ENCODE assay signal across 15 cellular contexts in genomic region chr4:182888894-182889293, GRCh38. TPM values are rescaled to one million over a fixed set of nuclear protein-coding genes. Genes with fewer than 3 reads are reported as not detected.
A peak's percentile ranks its signal among the peaks of the same experiment; 100 is the strongest.
DNase-seq lines count a peak whose midpoint lies in the region; ATAC-seq and TF ChIP-seq lines count a peak whose summit lies in the region.
"Had no signal": no experiment of that assay in that cellular context is flagged by ENCODE, and none has a peak within 500 bp of the region (broad histone marks: within the 10 kb centered on the region; RNA-seq: fewer than 3 reads in every experiment).

No MANE protein-coding gene starts in this region.

- TF ChIP-seq RAD21 in HCT116 (IDR thresholded peaks at IDR 0.05; ENCODE audit: low read depth): no peak

- H3K4ac ChIP-seq in mesenchymal stem cell (ENCODE audit: low read depth in 1 of 2, low read length in 2 of 2): no peak overlapping the region

- H3K27ac Mint-ChIP-seq in brain: peak overlapping the region in 4 of 5 experiments; percentile 44 to 61 (median 50)
- peak overlapping the region; percentile 7 for H3K27ac Mint-ChIP-seq in progenitor cell of endocrine pancreas
- H3K27ac Mint-ChIP-seq: HFFc6 had no signal

- H3K27ac ChIP-seq in HCT116 (ENCODE audit: low read depth, low read length) (no peak overlapping the region), mesenchymal stem cell (ENCODE audit: low read length, poor library complexity, severe bottlenecking) (peak overlapping the region; percentile 33)
- H3K27ac ChIP-seq: GM23248 had no signal

- 97% methylated on average over 4 of the region's 4 CpGs for WGBS in mesenchymal stem cell

- DNase-seq in HCT116 (ENCODE audit: low read depth, low spot score): no peak
- DNase-seq in mesenchymal stem cell: no peak
- DNase-seq in progenitor cell of endocrine pancreas (ENCODE audit: low spot score, unreplicated experiment): no peak
- no peak for DNase-seq in SW480 (ENCODE audit: low spot score)
- DNase-seq: C1 segment of cervical spinal cord; Calu3; CD4-positive, alpha-beta memory T cell; COR-L47; DMS153; DND-41; GM23248; H7; HFFc6 had no signal

- H4K20me1 ChIP-seq in HCT116 (ENCODE audit: insufficient read depth): no peaks in the 10 kb centered on the region

- no peak overlapping the region for H2BK15ac ChIP-seq in mesenchymal stem cell (ENCODE audit: low read depth, poor library complexity, severe bottlenecking)

- H3K4me2 ChIP-seq in HCT116 (ENCODE audit: low read length) (no peak overlapping the region), mesenchymal stem cell (ENCODE audit: low read length, poor library complexity, severe bottlenecking) (no peak overlapping the region)

- H3K9me3 ChIP-seq in HCT116 (ENCODE audit: control insufficient read depth in 1 of 2, insufficient read depth in 1 of 2, low read depth in 1 of 2, low read length in 2 of 2): peaks cover 7 to 10% of the 10 kb centered on the region in 2 experiments; a peak in 2 of 4 replicates
- peaks cover 10% of the 10 kb centered on the region for H3K9me3 ChIP-seq in mesenchymal stem cell (ENCODE audit: control insufficient read depth, low read length)

- H3K9ac ChIP-seq in HCT116 (ENCODE audit: low read length): no peak overlapping the region
- no peak overlapping the region for H3K9ac ChIP-seq in mesenchymal stem cell (ENCODE audit: low read length)
- H3K9ac ChIP-seq: GM23248 had no signal

- H3K4me1 Mint-ChIP-seq in brain (peaks cover 51% of the 10 kb centered on the region), progenitor cell of endocrine pancreas (ENCODE audit: low read depth) (peaks cover 2% of the 10 kb centered on the region)

- peaks cover 34% of the 10 kb centered on the region for H3K79me1 ChIP-seq in mesenchymal stem cell (replicated peaks; ENCODE audit: low read length, poor library complexity, severe bottlenecking)

- no peaks in the 10 kb centered on the region for H3K9me2 ChIP-seq in HCT116 (ENCODE audit: insufficient read depth)

- peaks cover 2% of the 10 kb centered on the region for H3K27me3 Mint-ChIP-seq in brain
- no peaks in the 10 kb centered on the region for H3K27me3 Mint-ChIP-seq in progenitor cell of endocrine pancreas
- H3K27me3 Mint-ChIP-seq: CD4-positive, alpha-beta memory T cell had no signal

- H3K4me1 ChIP-seq in HCT116 (ENCODE audit: control insufficient read depth in 1 of 2, insufficient read depth in 2 of 2, low read length in 2 of 2) (no peaks in the 10 kb centered on the region), mesenchymal stem cell (ENCODE audit: control insufficient read depth, insufficient read depth, low read depth, low read length) (peaks cover 3% of the 10 kb centered on the region)

- peaks cover 4 to 10% (median 6%) of the 10 kb centered on the region in 5 experiments for H3K9me3 Mint-ChIP-seq in brain
- peaks cover 20% of the 10 kb centered on the region for H3K9me3 Mint-ChIP-seq in progenitor cell of endocrine pancreas (ENCODE audit: low read depth)
- H3K9me3 Mint-ChIP-seq: HFFc6 had no signal

- H2BK120ac ChIP-seq in mesenchymal stem cell (ENCODE audit: low read depth, low read length): no peak overlapping the region

- H3K4me3 Mint-ChIP-seq in brain (no peak overlapping the region), progenitor cell of endocrine pancreas (ENCODE audit: low read depth) (no peak overlapping the region)
- H3K4me3 Mint-ChIP-seq: CD4-positive, alpha-beta memory T cell; HFFc6 had no signal

- no peak overlapping the region for H4K91ac ChIP-seq in mesenchymal stem cell (ENCODE audit: low read length)

- H3K18ac ChIP-seq in mesenchymal stem cell (ENCODE audit: low read depth in 1 of 2, low read length in 2 of 2): no peak overlapping the region

- H3K36me3 ChIP-seq in HCT116 (ENCODE audit: control insufficient read depth in 1 of 2, insufficient read depth in 2 of 2, low read length in 2 of 2): peaks cover 19 to 66% of the 10 kb centered on the region in 2 experiments; a peak in 3 of 4 replicates
- H3K36me3 ChIP-seq in mesenchymal stem cell (ENCODE audit: control insufficient read depth in 1 of 2, insufficient read depth in 2 of 2, low read depth in 1 of 2, low read length in 2 of 2): peaks cover 38 to 94% of the 10 kb centered on the region in 2 experiments

- TF ChIP-seq POLR2A in HCT116 (IDR thresholded peaks at IDR 0.05; ENCODE audit: borderline replicate concordance, extremely low read depth, insufficient read depth, insufficient read length): no peak

- H3K36me3 Mint-ChIP-seq in brain (peaks cover 82% of the 10 kb centered on the region), progenitor cell of endocrine pancreas (ENCODE audit: insufficient read depth) (peaks cover 62% of the 10 kb centered on the region)

- TSS peak; percentile 9 for BruUV-seq in HCT116 (replicated peaks; lab: Mats Ljungman, UMichigan)

- H4K8ac ChIP-seq in mesenchymal stem cell (ENCODE audit: low read length): no peak overlapping the region

- H3K23ac ChIP-seq in mesenchymal stem cell (ENCODE audit: low read length in 2 of 2): no peak overlapping the region

- TF ChIP-seq CTCF in HCT116 (IDR thresholded peaks at IDR 0.05 in 2 of 3, conservative IDR thresholded peaks at IDR 0.05 in 1 of 3; ENCODE audit: borderline replicate concordance in 1 of 3, insufficient read depth in 1 of 3, low read depth in 2 of 3, low read length in 2 of 3) (no peak), brain (conservative IDR thresholded peaks at IDR 0.05) (no peak), progenitor cell of endocrine pancreas (IDR thresholded peaks at IDR 0.05; ENCODE audit: unreplicated experiment) (no peak)

- H3K14ac ChIP-seq in mesenchymal stem cell (ENCODE audit: low read length in 2 of 2): no peak overlapping the region

- H2BK5ac ChIP-seq in mesenchymal stem cell (ENCODE audit: low read depth, low read length, poor library complexity, severe bottlenecking): no peak overlapping the region

- H2AFZ ChIP-seq in HCT116 (ENCODE audit: low read depth, low read length, poor library complexity, severe bottlenecking) (no peak overlapping the region), mesenchymal stem cell (ENCODE audit: low read depth, low read length) (no peak overlapping the region)
- H2AFZ ChIP-seq: GM23248 had no signal

- no peak overlapping the region for H2AK5ac ChIP-seq in mesenchymal stem cell (ENCODE audit: low read length, severe bottlenecking)

- RAD21 ChIA-PET in HCT116 (lab: Charles Lee; ENCODE audit: low non-redundant PET in 1 of 2, low total read pairs in 2 of 2, uncharacterized antibody in 2 of 2, unreplicated experiment in 2 of 2): no interaction called here

- no peak overlapping the region for H2BK12ac ChIP-seq in mesenchymal stem cell (ENCODE audit: low read length in 2 of 2)

- ATAC-seq in HCT116 (no peak), GM21528 (IDR thresholded peaks at IDR 0.05; ENCODE audit: low FRiP score, unreplicated experiment) (no peak)

- intact Hi-C loops in HCT116 (cut with micrococcal nuclease): no loop called here

- H3K79me2 ChIP-seq in HCT116 (ENCODE audit: insufficient read depth, low read length): no peaks in the 10 kb centered on the region

- CTCF ChIA-PET in HCT116 (lab: Charles Lee): no interaction called here

- H3K4me3 ChIP-seq in HCT116 (replicated peaks in 1 of 2; ENCODE audit: low read depth in 1 of 2, low read length in 2 of 2) (no peak overlapping the region), mesenchymal stem cell (ENCODE audit: insufficient read depth in 1 of 2, low read depth in 1 of 2, low read length in 2 of 2) (no peak overlapping the region)
- H3K4me3 ChIP-seq: GM23248 had no signal

- H3K27me3 ChIP-seq in HCT116 (ENCODE audit: insufficient read depth, low read length) (no peaks in the 10 kb centered on the region), mesenchymal stem cell (ENCODE audit: control insufficient read depth in 1 of 2, insufficient read depth in 1 of 2, low read length in 2 of 2) (no peaks in the 10 kb centered on the region)

- POLR2A ChIA-PET in HCT116 (lab: Charles Lee): no interaction called here

TF ChIP-seq in HCT116, 20 proteins besides CTCF, POLR2A, EP300 and RAD21 (continues in another document):
- TF ChIP-seq EZH2 (IDR thresholded peaks at IDR 0.05) (no peak), CBX3 (IDR thresholded peaks at IDR 0.05; ENCODE audit: low read depth) (no peak), POLR2AphosphoS5 (IDR thresholded peaks at IDR 0.05; ENCODE audit: low read depth, low read length) (no peak), SRF (IDR thresholded peaks at IDR 0.05; ENCODE audit: low read depth) (no peak), TCF7L2 (IDR thresholded peaks at IDR 0.05; ENCODE audit: borderline replicate concordance, extremely low read depth, insufficient read depth, insufficient read length) (no peak), ZNF274 (IDR thresholded peaks at IDR 0.05; ENCODE audit: low read depth, low read length) (no peak), YY1 (IDR thresholded peaks at IDR 0.05; ENCODE audit: extremely low read depth, insufficient replicate concordance, low read depth, low read length) (no peak), ZFX (IDR thresholded peaks at IDR 0.05) (no peak)
- TF ChIP-seq, protein P1, sequence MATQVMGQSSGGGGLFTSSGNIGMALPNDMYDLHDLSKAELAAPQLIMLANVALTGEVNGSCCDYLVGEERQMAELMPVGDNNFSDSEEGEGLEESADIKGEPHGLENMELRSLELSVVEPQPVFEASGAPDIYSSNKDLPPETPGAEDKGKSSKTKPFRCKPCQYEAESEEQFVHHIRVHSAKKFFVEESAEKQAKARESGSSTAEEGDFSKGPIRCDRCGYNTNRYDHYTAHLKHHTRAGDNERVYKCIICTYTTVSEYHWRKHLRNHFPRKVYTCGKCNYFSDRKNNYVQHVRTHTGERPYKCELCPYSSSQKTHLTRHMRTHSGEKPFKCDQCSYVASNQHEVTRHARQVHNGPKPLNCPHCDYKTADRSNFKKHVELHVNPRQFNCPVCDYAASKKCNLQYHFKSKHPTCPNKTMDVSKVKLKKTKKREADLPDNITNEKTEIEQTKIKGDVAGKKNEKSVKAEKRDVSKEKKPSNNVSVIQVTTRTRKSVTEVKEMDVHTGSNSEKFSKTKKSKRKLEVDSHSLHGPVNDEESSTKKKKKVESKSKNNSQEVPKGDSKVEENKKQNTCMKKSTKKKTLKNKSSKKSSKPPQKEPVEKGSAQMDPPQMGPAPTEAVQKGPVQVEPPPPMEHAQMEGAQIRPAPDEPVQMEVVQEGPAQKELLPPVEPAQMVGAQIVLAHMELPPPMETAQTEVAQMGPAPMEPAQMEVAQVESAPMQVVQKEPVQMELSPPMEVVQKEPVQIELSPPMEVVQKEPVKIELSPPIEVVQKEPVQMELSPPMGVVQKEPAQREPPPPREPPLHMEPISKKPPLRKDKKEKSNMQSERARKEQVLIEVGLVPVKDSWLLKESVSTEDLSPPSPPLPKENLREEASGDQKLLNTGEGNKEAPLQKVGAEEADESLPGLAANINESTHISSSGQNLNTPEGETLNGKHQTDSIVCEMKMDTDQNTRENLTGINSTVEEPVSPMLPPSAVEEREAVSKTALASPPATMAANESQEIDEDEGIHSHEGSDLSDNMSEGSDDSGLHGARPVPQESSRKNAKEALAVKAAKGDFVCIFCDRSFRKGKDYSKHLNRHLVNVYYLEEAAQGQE (IDR thresholded peaks at IDR 0.05; ENCODE audit: low read depth): no peak

RNA-seq across cellular contexts. Expression of gene DCTD, which starts 28.3 kb away (rescaled TPM):
- 96.3 TPM for total RNA-seq in HCT116 (2021; ENCODE audit: unreplicated experiment)
- polyA plus RNA-seq in HCT116 (2012): 83.0 and 86.6 TPM in 2 replicates
- polyA plus RNA-seq in brain (ENCODE audit: insufficient read depth, low read depth, low replicate concordance): 65.7 TPM
- polyA plus RNA-seq in mesenchymal stem cell (2013, experiment 1 of 2): 129 TPM
- polyA plus RNA-seq in mesenchymal stem cell (2013, experiment 2 of 2): 133 TPM
- 99.4 and 104 TPM in 2 replicates for total RNA-seq in progenitor cell of endocrine pancreas
